ENCODE assay signal across 14 cellular contexts in genomic region chr1:111476214-111476613, GRCh38. TPM values are rescaled to one million over a fixed set of nuclear protein-coding genes. Genes with fewer than 3 reads are reported as not detected.
A peak's percentile ranks its signal among the peaks of the same experiment; 100 is the strongest.
DNase-seq lines count a peak whose midpoint lies in the region; ATAC-seq lines count a peak whose summit lies in the region.
"Had no signal": no experiment of that assay in that cellular context is flagged by ENCODE, and none has a peak within 500 bp of the region (broad histone marks: within the 10 kb centered on the region; RNA-seq: fewer than 3 reads in every experiment).

No MANE protein-coding gene starts in this region.

- peak overlapping the region; percentile 74 for H3K4me3 Mint-ChIP-seq in stimulated activated naive CD8-positive, alpha-beta T cell treated with anti-CD3 and anti-CD28 coated beads, Interleukin-15, Interleukin-2, amounts not matched to agents 100 ng/mL and 50 ng/mL, for 24 hours
- H3K4me3 Mint-ChIP-seq in activated CD8-positive, alpha-beta T cell treated with anti-CD3 and anti-CD28 coated beads, Interleukin-2, amount 10 ng/mL, durations not matched to agents 7 days and 5 days = peak overlapping the region; percentile 82

- H3K4me1 Mint-ChIP-seq in stimulated activated naive CD8-positive, alpha-beta T cell treated with anti-CD3 and anti-CD28 coated beads, Interleukin-15, Interleukin-2, amounts not matched to agents 100 ng/mL and 50 ng/mL, for 24 hours (ENCODE audit: low read depth) = peaks cover 60% of the 10 kb centered on the region
- peaks cover 53% of the 10 kb centered on the region for H3K4me1 Mint-ChIP-seq in activated CD8-positive, alpha-beta T cell treated with anti-CD3 and anti-CD28 coated beads, Interleukin-2, amount 10 ng/mL, durations not matched to agents 7 days and 5 days (ENCODE audit: low read depth)

- no peak for DNase-seq in stimulated activated naive CD8-positive, alpha-beta T cell treated with anti-CD3 and anti-CD28 coated beads, Interleukin-15, Interleukin-2, amounts not matched to agents 100 U/mL and 50 U/mL, for 24 hours
- DNase-seq in activated CD8-positive, alpha-beta T cell treated with anti-CD3 and anti-CD28 coated beads, Interleukin-2, amount 10 ng/mL, durations not matched to agents 7 days and 5 days = no peak
- DNase-seq in iPS-NIHi11 (ENCODE audit: low spot score) (no peak), activated gamma-delta T cell (lab: John Stamatoyannopoulos, UW) (no peak)
- DNase-seq: activated CD8-positive, alpha-beta memory T cell treated with anti-CD3 and anti-CD28 coated beads, Interleukin-2, amount 50 U/mL, for 4 hours; H7; MG63; NCI-H2029; NCI-H774 had no signal

- no peak for ATAC-seq in stimulated activated naive CD8-positive, alpha-beta T cell treated with anti-CD3 and anti-CD28 coated beads, Interleukin-15, Interleukin-2, amounts not matched to agents 100 U/mL and 50 U/mL, for 24 hours
- ATAC-seq in activated CD8-positive, alpha-beta T cell treated with anti-CD3 and anti-CD28 coated beads, Interleukin-2, amount 10 ng/mL, durations not matched to agents 7 days and 5 days = no peak
- ATAC-seq in HG03139 (IDR thresholded peaks at IDR 0.05; ENCODE audit: unreplicated experiment) (no peak), HG02938 (IDR thresholded peaks at IDR 0.05; ENCODE audit: unreplicated experiment) (no peak)

- peaks cover 26% of the 10 kb centered on the region for H3K36me3 Mint-ChIP-seq in stimulated activated naive CD8-positive, alpha-beta T cell treated with anti-CD3 and anti-CD28 coated beads, Interleukin-15, Interleukin-2, amounts not matched to agents 100 ng/mL and 50 ng/mL, for 24 hours (ENCODE audit: low read depth)
- peaks cover 46% of the 10 kb centered on the region for H3K36me3 Mint-ChIP-seq in activated CD8-positive, alpha-beta T cell treated with anti-CD3 and anti-CD28 coated beads, Interleukin-2, amount 10 ng/mL, durations not matched to agents 7 days and 5 days (ENCODE audit: low read depth)

- CTCF ChIA-PET in activated CD8-positive, alpha-beta T cell treated with anti-CD3 and anti-CD28 coated beads, Interleukin-2, amount 10 ng/mL, durations not matched to agents 7 days and 5 days (lab: Charles Lee) = interaction anchor here (0.7 to 11.2 kb wide), 22 partner anchors 13 to 293 kb away, joined by 3 to 144 read pairs (median 4); partner anchors contain the start of genes ADORA3, ATP5PB, INKA2 and TMIGD3

- no peaks in the 10 kb centered on the region for H3K27me3 ChIP-seq in mucosa of rectum (ENCODE audit: control insufficient read depth in 2 of 2, insufficient read depth in 2 of 2, low read length in 2 of 2)
- H3K27me3 ChIP-seq: MG63 had no signal

- H3K9me3 ChIP-seq in mucosa of rectum (ENCODE audit: control insufficient read depth in 2 of 2, low read length in 2 of 2) = no peaks in the 10 kb centered on the region
- H3K9me3 ChIP-seq: MG63 had no signal

- POLR2A ChIA-PET in activated CD8-positive, alpha-beta T cell treated with anti-CD3 and anti-CD28 coated beads, Interleukin-2, amount 10 ng/mL, durations not matched to agents 7 days and 5 days (lab: Charles Lee) = interaction anchor here (0.6 to 3.6 kb wide), 10 partner anchors 15 to 279 kb away, joined by 3 to 23 read pairs (median 6); partner anchors contain the start of genes ATP5PB, DDX20, RAP1A and WDR77

- H3K36me3 ChIP-seq in mucosa of rectum (ENCODE audit: control insufficient read depth in 2 of 2, insufficient read depth in 2 of 2, low read length in 2 of 2) = no peaks in the 10 kb centered on the region
- H3K36me3 ChIP-seq: MG63 had no signal

- no peaks in the 10 kb centered on the region for H3K9me3 Mint-ChIP-seq in stimulated activated naive CD8-positive, alpha-beta T cell treated with anti-CD3 and anti-CD28 coated beads, Interleukin-15, Interleukin-2, amounts not matched to agents 100 ng/mL and 50 ng/mL, for 24 hours
- no peaks in the 10 kb centered on the region for H3K9me3 Mint-ChIP-seq in activated CD8-positive, alpha-beta T cell treated with anti-CD3 and anti-CD28 coated beads, Interleukin-2, amount 10 ng/mL, durations not matched to agents 7 days and 5 days (ENCODE audit: insufficient read depth)

- H3K27ac ChIP-seq in mucosa of rectum (ENCODE audit: low read depth in 2 of 2, low read length in 2 of 2) = peak overlapping the region; percentile 37 to 56
- H3K27ac ChIP-seq: C4-2B had no signal

- no peak overlapping the region for H3K4me3 ChIP-seq in mucosa of rectum (ENCODE audit: low read length in 2 of 2)
- H3K4me3 ChIP-seq: MG63 had no signal

- no peaks in the 10 kb centered on the region for H3K27me3 Mint-ChIP-seq in stimulated activated naive CD8-positive, alpha-beta T cell treated with anti-CD3 and anti-CD28 coated beads, Interleukin-15, Interleukin-2, amounts not matched to agents 100 ng/mL and 50 ng/mL, for 24 hours
- no peaks in the 10 kb centered on the region for H3K27me3 Mint-ChIP-seq in activated CD8-positive, alpha-beta T cell treated with anti-CD3 and anti-CD28 coated beads, Interleukin-2, amount 10 ng/mL, durations not matched to agents 7 days and 5 days (ENCODE audit: low read depth)

- no peaks in the 10 kb centered on the region for H3K4me1 ChIP-seq in mucosa of rectum (ENCODE audit: control insufficient read depth in 2 of 2, insufficient read depth in 2 of 2, low read length in 2 of 2)

- peak overlapping the region; percentile 91 for H3K27ac Mint-ChIP-seq in stimulated activated naive CD8-positive, alpha-beta T cell treated with anti-CD3 and anti-CD28 coated beads, Interleukin-15, Interleukin-2, amounts not matched to agents 100 ng/mL and 50 ng/mL, for 24 hours
- H3K27ac Mint-ChIP-seq in activated CD8-positive, alpha-beta T cell treated with anti-CD3 and anti-CD28 coated beads, Interleukin-2, amount 10 ng/mL, durations not matched to agents 7 days and 5 days = peak overlapping the region; percentile 97

- H3K9ac ChIP-seq in mucosa of rectum (ENCODE audit: low read depth in 1 of 2, low read length in 2 of 2) = no peak overlapping the region

RNA-seq across cellular contexts. Expression of gene C1orf162, which starts 2.4 kb away (rescaled TPM):
- 10 to 100 TPM; 40.1 to 42.1 TPM for total RNA-seq in activated CD8-positive, alpha-beta T cell treated with anti-CD3 and anti-CD28 coated beads, Interleukin-2, amount 10 ng/mL, durations not matched to agents 7 days and 5 days

RNA-seq across cellular contexts. Expression of gene ATP5PB, which starts 26.9 kb away (rescaled TPM):
- 100 to 1,000 TPM; 396 to 404 TPM for total RNA-seq in activated CD8-positive, alpha-beta T cell treated with anti-CD3 and anti-CD28 coated beads, Interleukin-2, amount 10 ng/mL, durations not matched to agents 7 days and 5 days

RNA-seq across cellular contexts. Expression of gene WDR77, which starts 27.2 kb away (rescaled TPM):
- 10 to 100 TPM; 54.3 to 57.8 TPM for total RNA-seq in activated CD8-positive, alpha-beta T cell treated with anti-CD3 and anti-CD28 coated beads, Interleukin-2, amount 10 ng/mL, durations not matched to agents 7 days and 5 days

RNA-seq across cellular contexts. Expression of gene ADORA3, which starts 27.2 kb away (rescaled TPM):
- total RNA-seq in activated CD8-positive, alpha-beta T cell treated with anti-CD3 and anti-CD28 coated beads, Interleukin-2, amount 10 ng/mL, durations not matched to agents 7 days and 5 days = under 1 TPM in 1 of 2 experiments, not detected in 1; 0.18 TPM
- total RNA-seq: H7 had no signal

RNA-seq across cellular contexts. Expression of gene TMIGD3, which starts 27.2 kb away (rescaled TPM):
- total RNA-seq in activated CD8-positive, alpha-beta T cell treated with anti-CD3 and anti-CD28 coated beads, Interleukin-2, amount 10 ng/mL, durations not matched to agents 7 days and 5 days = not detected
